Comparison of ENCODE assay signal across 8 cellular contexts in the genomic region with DNA sequence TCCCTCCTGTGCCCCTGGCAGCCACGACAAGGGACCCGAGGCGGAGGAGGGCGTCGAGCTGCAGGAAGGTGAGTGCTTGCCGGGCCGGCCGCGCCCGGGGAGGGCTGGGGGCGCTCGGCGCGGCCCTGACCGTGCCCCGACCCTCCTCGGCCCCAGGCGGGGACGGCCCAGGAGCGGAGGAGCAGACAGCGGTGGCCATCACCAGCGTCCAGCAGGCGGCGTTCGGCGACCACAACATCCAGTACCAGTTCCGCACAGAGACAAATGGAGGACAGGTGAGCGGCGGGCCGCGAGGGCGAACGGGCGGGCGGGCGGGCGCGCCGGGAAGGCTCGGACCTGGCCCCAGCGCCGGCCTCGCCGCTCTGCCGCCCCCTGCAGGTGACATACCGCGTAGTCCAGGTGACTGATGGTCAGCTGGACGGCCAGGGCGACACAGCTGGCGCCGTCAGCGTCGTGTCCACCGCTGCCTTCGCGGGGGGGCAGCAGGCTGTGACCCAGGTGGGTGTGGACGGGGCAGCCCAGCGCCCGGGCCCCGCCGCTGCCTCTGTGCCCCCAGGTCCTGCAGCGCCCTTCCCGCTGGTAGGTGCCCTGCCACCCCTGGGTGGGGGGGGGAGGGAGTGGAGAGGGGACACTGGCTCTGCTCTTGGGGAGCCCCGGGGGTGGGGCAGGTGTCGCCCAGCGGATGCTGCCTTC. TPM values are rescaled to one million over a fixed set of nuclear protein-coding genes. Genes with fewer than 3 reads are reported as not detected.
A peak's percentile ranks its signal among the peaks of the same experiment; 100 is the strongest.
DNase-seq lines count a peak whose midpoint lies in the region; ATAC-seq and TF ChIP-seq lines count a peak whose summit lies in the region.

No MANE protein-coding gene starts in this region.

- H3K4me3 ChIP-seq in BJ (ENCODE audit: low read depth, low read length), result peak overlapping the region; percentile 66

- TF ChIP-seq CTCF in BJ (IDR thresholded peaks at IDR 0.05; ENCODE audit: insufficient read depth, low read depth, low read length), result peak; percentile 55

- no peaks in the 10 kb centered on the region for H3K27me3 ChIP-seq in BJ (ENCODE audit: control insufficient read depth, insufficient read depth, low read length)

- CTCF ChIA-PET in BJ (lab: Yijun Ruan, JAX), result interaction anchor here (0.6 to 2.0 kb wide), 3 partner anchors 25 to 131 kb away, joined by 3 to 5 read pairs (median 3); a partner anchor contains a TSS

- DNase-seq in BJ (ENCODE audit: low read depth) (peak; percentile 7), NCI-H774 (lab: John Stamatoyannopoulos, UW) (peak; percentile 70), medulla oblongata (ENCODE audit: extremely low spot score) (peak; percentile 82)
- peak; percentile 48 to 61 for DNase-seq in activated CD8-positive, alpha-beta memory T cell treated with anti-CD3 and anti-CD28 coated beads for 1 hour (ENCODE audit: extremely low read depth in 1 of 2, low read depth in 1 of 2)
- peak; percentile 46 for DNase-seq in effector CD8-positive, alpha-beta T cell (lab: John Stamatoyannopoulos, UW)
- peak; percentile 63 for DNase-seq in stimulated activated CD8-positive, alpha-beta memory T cell treated with anti-CD3 and anti-CD28 coated beads, Interleukin-12 subunit alpha, Interleukin-12 subunit beta, amount 100 ng/mL, for 1 hour (ENCODE audit: low read depth)

- peak; percentile 41 for TF ChIP-seq POLR2A in GM19193 (IDR thresholded peaks at IDR 0.05; ENCODE audit: extremely low read depth, insufficient read depth, insufficient read length)

- POLR2A ChIA-PET in BJ (lab: Charles Lee), result no interaction called here

- ATAC-seq in HG03457 (IDR thresholded peaks at IDR 0.05; ENCODE audit: unreplicated experiment), result peak; percentile 30

- peaks cover 34% of the 10 kb centered on the region for H3K36me3 ChIP-seq in BJ (ENCODE audit: control insufficient read depth, insufficient read depth, low read length)

RNA-seq across cellular contexts. Expression of a gene that starts 0.8 kb away (rescaled TPM):
- polyA plus RNA-seq in BJ (2011; rRNA removed), result 80.3 and 80.9 TPM in 2 replicates
- 33.4 and 56.6 TPM in 2 replicates for polyA minus RNA-seq in BJ (2011; rRNA and poly(A)+ RNA removed)

RNA-seq across cellular contexts. Expression of a gene that starts 12.8 kb away (rescaled TPM):
- polyA plus RNA-seq in BJ (2011; rRNA removed), result not detected in 2 replicates
- polyA minus RNA-seq in BJ (2011; rRNA and poly(A)+ RNA removed), result not detected in 2 replicates

RNA-seq across cellular contexts. Expression of a gene that starts 20.8 kb away (rescaled TPM):
- 0.42 and 0.53 TPM in 2 replicates for polyA plus RNA-seq in BJ (2011; rRNA removed)
- polyA minus RNA-seq in BJ (2011; rRNA and poly(A)+ RNA removed), result 0.19 TPM in 1 of 2 replicates, not detected in the other

RNA-seq across cellular contexts. Expression of a gene that starts 22.4 kb away (rescaled TPM):
- not detected in 2 replicates for polyA plus RNA-seq in BJ (2011; rRNA removed)
- not detected in 2 replicates for polyA minus RNA-seq in BJ (2011; rRNA and poly(A)+ RNA removed)

RNA-seq across cellular contexts. Expression of a gene that starts 41.0 kb away (rescaled TPM):
- not detected in 2 replicates for polyA plus RNA-seq in BJ (2011; rRNA removed)
- polyA minus RNA-seq in BJ (2011; rRNA and poly(A)+ RNA removed), result not detected in 2 replicates

Comparison
In these comparisons a context has a peak if more than half of its experiments do, and no peak if none do; other contexts are left out.
1. Peak in every context shown above with its lines: DNase-seq, ATAC-seq and H3K4me3 ChIP-seq.
2. DNase-seq: peak in every context shown above with its lines; median percentile 82 in medulla oblongata; 70 in NCI-H774; 63 in stimulated activated CD8-positive, alpha-beta memory T cell treated with anti-CD3 and anti-CD28 coated beads, Interleukin-12 subunit alpha, Interleukin-12 subunit beta, amount 100 ng/mL, for 1 hour; 54 in activated CD8-positive, alpha-beta memory T cell treated with anti-CD3 and anti-CD28 coated beads for 1 hour; 46 in effector CD8-positive, alpha-beta T cell; 7 in BJ.